In genomic region chr14:68591786-68592185, GRCh38 we compare ENCODE assay signal across 15 cellular contexts.
DNase-seq lines count a peak whose midpoint lies in the region; ATAC-seq and TF ChIP-seq lines count a peak whose summit lies in the region.
"Had no signal": no experiment of that assay in that cellular context is flagged by ENCODE, and none has a peak within 500 bp of the region (broad histone marks: within the 10 kb centered on the region; RNA-seq: fewer than 3 reads in every experiment).

No MANE protein-coding gene starts in this region.

- TF ChIP-seq CTCF in mesothelial cell of epicardium (IDR thresholded peaks at IDR 0.05; ENCODE audit: unreplicated experiment) (no peak), sigmoid colon (IDR thresholded peaks at IDR 0.05) (no peak), osteocyte (IDR thresholded peaks at IDR 0.05) (no peak), SK-N-SH (IDR thresholded peaks at IDR 0.05) (no peak)

- no peak overlapping the region for H3K9ac ChIP-seq in SK-N-SH
- H3K9ac ChIP-seq: KMS-11 had no signal

- no peaks in the 10 kb centered on the region for H3K79me2 ChIP-seq in SK-N-SH (ENCODE audit: insufficient read depth)

- H3K27ac Mint-ChIP-seq in activated T-helper 17 cell treated with anti-CD3 and anti-CD28 coated beads, Interleukin-2, amount 50 U/mL, for 72 hours = peak overlapping the region; percentile 23
- H3K27ac Mint-ChIP-seq in mesothelial cell of epicardium (peak overlapping the region; percentile 84), osteocyte (ENCODE audit: unreplicated experiment) (no peak overlapping the region)
- H3K27ac Mint-ChIP-seq in activated naive CD4-positive, alpha-beta T cell treated with anti-CD3 and anti-CD28 coated beads for 36 hours = no peak overlapping the region
- H3K27ac Mint-ChIP-seq: H9 had no signal

- H3F3A ChIP-seq in SK-N-SH (replicated peaks; ENCODE audit: insufficient read depth) = no peaks in the 10 kb centered on the region

- WGBS in sigmoid colon, 2 donors = 93 to 96% methylated on average over 4 of the region's 4 CpGs
- 86% methylated on average over 1 of the region's 4 CpGs for WGBS in SK-N-SH (ENCODE audit: low lambda C conversion rate)

- H3K9me2 ChIP-seq in SK-N-SH = no peaks in the 10 kb centered on the region

- intact Hi-C loops in sigmoid colon (cut with DNase I) = loop anchor here (5.0 kb wide), 1 partner anchor 76 kb away; no protein-coding TSS in a partner anchor
- intact Hi-C loops in activated naive CD4-positive, alpha-beta T cell treated with anti-CD3 and anti-CD28 coated beads for 36 hours (cut with micrococcal nuclease) = no loop called here

- H3K9me3 ChIP-seq in sigmoid colon (no peaks in the 10 kb centered on the region), SK-N-SH (no peaks in the 10 kb centered on the region)

- no peak overlapping the region for H2AFZ ChIP-seq in SK-N-SH (ENCODE audit: low read depth)

- CTCF ChIA-PET in activated naive CD4-positive, alpha-beta T cell treated with anti-CD3 and anti-CD28 coated beads for 36 hours (lab: Charles Lee) = no interaction called here
- CTCF ChIA-PET in SK-N-SH (lab: Yijun Ruan, JAX) = no interaction called here

- no peak for TF ChIP-seq RAD21 in SK-N-SH (IDR thresholded peaks at IDR 0.05; ENCODE audit: low read length)

- no peak for ATAC-seq in activated T-helper 17 cell treated with anti-CD3 and anti-CD28 coated beads, Interleukin-2, amount 50 U/mL, for 72 hours (replicated peaks)
- ATAC-seq: Panc1 had no signal

- H3K36me3 Mint-ChIP-seq in activated T-helper 17 cell treated with anti-CD3 and anti-CD28 coated beads, Interleukin-2, amount 50 U/mL, for 72 hours (ENCODE audit: low read depth) = no peaks in the 10 kb centered on the region
- no peaks in the 10 kb centered on the region for H3K36me3 Mint-ChIP-seq in mesothelial cell of epicardium
- no peaks in the 10 kb centered on the region for H3K36me3 Mint-ChIP-seq in activated naive CD4-positive, alpha-beta T cell treated with anti-CD3 and anti-CD28 coated beads for 36 hours (ENCODE audit: low read depth)
- no peaks in the 10 kb centered on the region for H3K36me3 Mint-ChIP-seq in osteocyte (ENCODE audit: unreplicated experiment)

- H3K27me3 Mint-ChIP-seq in activated T-helper 17 cell treated with anti-CD3 and anti-CD28 coated beads, Interleukin-2, amount 50 U/mL, for 72 hours = no peaks in the 10 kb centered on the region
- H3K27me3 Mint-ChIP-seq in mesothelial cell of epicardium (ENCODE audit: low read depth) (no peaks in the 10 kb centered on the region), osteocyte (ENCODE audit: unreplicated experiment) (no peaks in the 10 kb centered on the region)
- no peaks in the 10 kb centered on the region for H3K27me3 Mint-ChIP-seq in activated naive CD4-positive, alpha-beta T cell treated with anti-CD3 and anti-CD28 coated beads for 36 hours (ENCODE audit: low read depth)

- H3K4me1 ChIP-seq in sigmoid colon = peaks cover 0 to 70% (median 56%) of the 10 kb centered on the region in 4 donors
- peaks cover 30 to 35% of the 10 kb centered on the region in 2 experiments; a peak in 3 of 4 replicates for H3K4me1 ChIP-seq in SK-N-SH (ENCODE audit: control insufficient read depth in 1 of 2, insufficient read depth in 2 of 2, low read depth in 1 of 2, low read length in 1 of 2)

- no peaks in the 10 kb centered on the region for H3K9me3 Mint-ChIP-seq in activated T-helper 17 cell treated with anti-CD3 and anti-CD28 coated beads, Interleukin-2, amount 50 U/mL, for 72 hours
- no peaks in the 10 kb centered on the region for H3K9me3 Mint-ChIP-seq in mesothelial cell of epicardium
- H3K9me3 Mint-ChIP-seq in activated naive CD4-positive, alpha-beta T cell treated with anti-CD3 and anti-CD28 coated beads for 36 hours = no peaks in the 10 kb centered on the region
- no peaks in the 10 kb centered on the region for H3K9me3 Mint-ChIP-seq in osteocyte (ENCODE audit: unreplicated experiment)
- H3K9me3 Mint-ChIP-seq: H9 had no signal

- H3K27me3 ChIP-seq in sigmoid colon (no peaks in the 10 kb centered on the region), SK-N-SH (ENCODE audit: insufficient read depth) (no peaks in the 10 kb centered on the region)

- H3K4me2 ChIP-seq in SK-N-SH = no peak overlapping the region
- H3K4me2 ChIP-seq: KMS-11 had no signal

- H3K36me3 ChIP-seq in sigmoid colon = no peaks in the 10 kb centered on the region
- no peaks in the 10 kb centered on the region for H3K36me3 ChIP-seq in SK-N-SH (replicated peaks in 1 of 2; ENCODE audit: control insufficient read depth in 1 of 2, insufficient read depth in 2 of 2, low read length in 1 of 2)

- H3K27ac ChIP-seq in sigmoid colon = peak overlapping the region in 3 of 4 donors; percentile 88 to 92 (median 90)
- no peak overlapping the region for H3K27ac ChIP-seq in SK-N-SH (ENCODE audit: low read depth in 2 of 2, low read length in 1 of 2)
- H3K27ac ChIP-seq: C4-2B, KMS-11 had no signal

- TF ChIP-seq EP300 in sigmoid colon (IDR thresholded peaks at IDR 0.05) (no peak), SK-N-SH (IDR thresholded peaks at IDR 0.05; ENCODE audit: borderline replicate concordance in 1 of 2, low read depth in 1 of 2, low read length in 1 of 2) (no peak)

- H4K20me1 ChIP-seq in SK-N-SH (ENCODE audit: insufficient read depth) = no peaks in the 10 kb centered on the region

- TF ChIP-seq POLR2A in sigmoid colon (IDR thresholded peaks at IDR 0.05) = no peak

- H3K4me3 Mint-ChIP-seq in activated T-helper 17 cell treated with anti-CD3 and anti-CD28 coated beads, Interleukin-2, amount 50 U/mL, for 72 hours = no peak overlapping the region
- H3K4me3 Mint-ChIP-seq in mesothelial cell of epicardium (no peak overlapping the region), osteocyte (ENCODE audit: unreplicated experiment) (no peak overlapping the region)
- H3K4me3 Mint-ChIP-seq in activated naive CD4-positive, alpha-beta T cell treated with anti-CD3 and anti-CD28 coated beads for 36 hours = no peak overlapping the region
- H3K4me3 Mint-ChIP-seq: H9 had no signal

- no peak overlapping the region for H3K4me3 ChIP-seq in sigmoid colon
- H3K4me3 ChIP-seq in SK-N-SH (ENCODE audit: low read depth in 2 of 2, low read length in 1 of 2) = no peak overlapping the region

- peaks cover 5% of the 10 kb centered on the region for H3K4me1 Mint-ChIP-seq in activated T-helper 17 cell treated with anti-CD3 and anti-CD28 coated beads, Interleukin-2, amount 50 U/mL, for 72 hours
- H3K4me1 Mint-ChIP-seq in mesothelial cell of epicardium (peaks cover 73% of the 10 kb centered on the region), osteocyte (ENCODE audit: unreplicated experiment) (peaks cover 68% of the 10 kb centered on the region)
- peaks cover 16% of the 10 kb centered on the region for H3K4me1 Mint-ChIP-seq in activated naive CD4-positive, alpha-beta T cell treated with anti-CD3 and anti-CD28 coated beads for 36 hours (ENCODE audit: low read depth)

- no peak for DNase-seq in mesothelial cell of epicardium (ENCODE audit: low spot score in 2 of 2, unreplicated experiment in 2 of 2)
- DNase-seq in sigmoid colon = no peak
- DNase-seq in activated naive CD4-positive, alpha-beta T cell treated with anti-CD3 and anti-CD28 coated beads for 36 hours = no peak
- no peak for DNase-seq in osteocyte (ENCODE audit: extremely low spot score, unreplicated experiment)
- no peak for DNase-seq in H4 (ENCODE audit: low spot score)
- no peak for DNase-seq in SK-N-SH
- DNase-seq: ACHN, DND-41, H9, MV-4-11, NCI-H1694 treated with DMSO at 0.1 percent for 48 hours had no signal

- POLR2A ChIA-PET in SK-N-SH (lab: Yijun Ruan, JAX) = no interaction called here

TF ChIP-seq in SK-N-SH, 30 proteins besides CTCF, POLR2A, EP300 and RAD21 (continues in another document):
- TF ChIP-seq, protein P1, sequence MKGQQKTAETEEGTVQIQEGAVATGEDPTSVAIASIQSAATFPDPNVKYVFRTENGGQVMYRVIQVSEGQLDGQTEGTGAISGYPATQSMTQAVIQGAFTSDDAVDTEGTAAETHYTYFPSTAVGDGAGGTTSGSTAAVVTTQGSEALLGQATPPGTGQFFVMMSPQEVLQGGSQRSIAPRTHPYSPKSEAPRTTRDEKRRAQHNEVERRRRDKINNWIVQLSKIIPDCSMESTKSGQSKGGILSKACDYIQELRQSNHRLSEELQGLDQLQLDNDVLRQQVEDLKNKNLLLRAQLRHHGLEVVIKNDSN (IDR thresholded peaks at IDR 0.05; ENCODE audit: borderline replicate concordance, low read depth) = no peak
- TF ChIP-seq YY1 (IDR thresholded peaks at IDR 0.05; ENCODE audit: low read depth) = no peak
- no peak for TF ChIP-seq TCF12 (IDR thresholded peaks at IDR 0.05)
- TF ChIP-seq PBX3 (IDR thresholded peaks at IDR 0.05) = no peak
- TF ChIP-seq TAF1 (IDR thresholded peaks at IDR 0.05; ENCODE audit: borderline replicate concordance, low read depth, low read length) = no peak
- TF ChIP-seq NFIC (IDR thresholded peaks at IDR 0.05; ENCODE audit: borderline replicate concordance) = no peak
- TF ChIP-seq NRF1 (IDR thresholded peaks at IDR 0.05; ENCODE audit: low read depth, low read length) = no peak
- TF ChIP-seq GABPA (IDR thresholded peaks at IDR 0.05; ENCODE audit: low read depth) = no peak
- TF ChIP-seq ELF1 (IDR thresholded peaks at IDR 0.05) = no peak
- TF ChIP-seq USF2 (IDR thresholded peaks at IDR 0.05; ENCODE audit: borderline replicate concordance, low read depth, low read length) = no peak

Comparison
In these comparisons a context has a peak if more than half of its experiments do, and no peak if none do; other contexts are left out.
1. H3K27ac Mint-ChIP-seq: peak in activated T-helper 17 cell treated with anti-CD3 and anti-CD28 coated beads, Interleukin-2, amount 50 U/mL, for 72 hours (single experiment) and mesothelial cell of epicardium (single experiment); none in activated naive CD4-positive, alpha-beta T cell treated with anti-CD3 and anti-CD28 coated beads for 36 hours (single experiment) and osteocyte (single experiment).
2. H3K27ac ChIP-seq: peak in sigmoid colon (3 of 4); none in SK-N-SH (0 of 2).